1 cellular context compared by ENCODE assay signal in genomic region chr2:150182564-150183249, GRCh38.
TF ChIP-seq lines count a peak whose summit lies in the region.

No MANE protein-coding gene starts in this region.

TF ChIP-seq in HepG2, 621 proteins besides CTCF, POLR2A, EP300 and RAD21 (continued from another document):
- no peak for TF ChIP-seq DRAP1 (CRISPR knock-in tag; IDR thresholded peaks at IDR 0.05)
